ENCODE assay signal across 18 cellular contexts in the genomic region with DNA sequence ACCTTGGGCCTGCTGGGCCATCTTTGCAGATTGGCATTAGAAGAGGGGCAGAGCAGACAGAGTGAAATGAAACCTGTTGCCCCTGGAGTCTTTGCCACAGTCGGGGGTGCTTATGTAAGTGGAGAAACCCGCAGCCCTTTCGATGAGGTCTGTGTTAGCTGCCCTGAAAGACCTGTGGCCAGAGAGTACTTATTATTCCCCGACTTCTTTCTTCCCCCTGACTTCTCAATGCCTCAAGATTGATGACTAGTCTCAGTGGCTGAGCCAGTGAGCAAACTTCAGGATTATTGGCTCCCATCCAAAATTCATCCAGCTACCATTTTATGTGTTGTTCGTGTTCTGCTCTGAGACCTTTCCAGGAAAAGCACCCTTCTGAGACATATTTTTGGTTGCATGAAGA. TPM values are rescaled to one million over a fixed set of nuclear protein-coding genes. Genes with fewer than 3 reads are reported as not detected.
DNase-seq lines count a peak whose midpoint lies in the region; ATAC-seq, FAIRE-seq and TF ChIP-seq lines count a peak whose summit lies in the region.
"Had no signal": no experiment of that assay in that cellular context is flagged by ENCODE, and none has a peak within 500 bp of the region (broad histone marks: within the 10 kb centered on the region; RNA-seq: fewer than 3 reads in every experiment).

No MANE protein-coding gene starts in this region.

- WGBS in pancreas, 2 donors: 50 to 51% methylated on average over 5 of the region's 5 CpGs

- no peaks in the 10 kb centered on the region for H3K9me3 ChIP-seq in BLaER1 treated with 17β-estradiol and CSF1 and Interleukin-3, amounts not matched to agents 10 nM and 100 nM (replicated peaks in 1 of 11)
- no peaks in the 10 kb centered on the region for H3K9me3 ChIP-seq in pancreas
- H3K9me3 ChIP-seq: Caco-2, MG63 had no signal

- no peaks in the 10 kb centered on the region for H4K20me1 ChIP-seq in BLaER1 treated with 17β-estradiol and CSF1 and Interleukin-3, amounts not matched to agents 10 nM and 100 nM

- ATAC-seq in pancreas: no peak
- ATAC-seq: SK-N-SH treated with all-trans-retinoic acid at 6 μM for 48 hours had no signal

- H3K27ac ChIP-seq in BLaER1 treated with 17β-estradiol and CSF1 and Interleukin-3, amounts not matched to agents 10 nM and 100 nM: no peak overlapping the region
- peak overlapping the region; percentile 56 for H3K27ac ChIP-seq in cingulate gyrus (ENCODE audit: low read depth, low read length)
- H3K27ac ChIP-seq in pancreas: no peak overlapping the region

- TF ChIP-seq CTCF in pancreas (IDR thresholded peaks at IDR 0.05): no peak

- DNase-seq in NCI-H2227 treated with DMSO at 0.1 percent for 48 hours (lab: John Stamatoyannopoulos, UW) (peak; percentile 8), renal cortical epithelial cell (ENCODE audit: low read depth) (peak; percentile 58), pancreas (no peak), NCI-H510A treated with DMSO at 0.1 percent for 48 hours (lab: John Stamatoyannopoulos, UW) (no peak), GM19239 (ENCODE audit: insufficient read length, low spot score) (no peak)
- DNase-seq: Caco-2; CD4-positive, CD25-positive, alpha-beta regulatory T cell; HCEC 1CT; MG63; NCI-H1092; NCI-H1694; NCI-H2107; NCI-H446 treated with DMSO at 0.1 percent for 48 hours; NCI-H774; SHP77 had no signal

- no peak overlapping the region for H3K4me3 ChIP-seq in BLaER1 treated with 17β-estradiol and CSF1 and Interleukin-3, amounts not matched to agents 10 nM and 100 nM
- H3K4me3 ChIP-seq in pancreas: no peak overlapping the region
- H3K4me3 ChIP-seq: MG63 had no signal

- H3K36me3 ChIP-seq in BLaER1 treated with 17β-estradiol and CSF1 and Interleukin-3, amounts not matched to agents 10 nM and 100 nM: no peaks in the 10 kb centered on the region
- H3K36me3 ChIP-seq in pancreas: no peaks in the 10 kb centered on the region
- H3K36me3 ChIP-seq: MG63 had no signal

- no peak overlapping the region for H3K9ac ChIP-seq in BLaER1 treated with 17β-estradiol and CSF1 and Interleukin-3, amounts not matched to agents 10 nM and 100 nM

- intact Hi-C loops in pancreas (cut with DNase I): no loop called here

- H3K4me2 ChIP-seq in BLaER1 treated with 17β-estradiol and CSF1 and Interleukin-3, amounts not matched to agents 10 nM and 100 nM: peak overlapping the region in 8 of 11 experiments; percentile 19 to 70 (median 50); a peak in 16 of 22 replicates

- FAIRE-seq in pancreas (lab: Jason Lieb, UNC): no peak
- no peak for FAIRE-seq in GM19239 (lab: Jason Lieb, UNC)

- no peaks in the 10 kb centered on the region for H3K27me3 ChIP-seq in BLaER1 treated with 17β-estradiol and CSF1 and Interleukin-3, amounts not matched to agents 10 nM and 100 nM
- H3K27me3 ChIP-seq in pancreas: no peaks in the 10 kb centered on the region
- H3K27me3 ChIP-seq: MG63 had no signal

- H3K4me1 ChIP-seq in BLaER1 treated with 17β-estradiol and CSF1 and Interleukin-3, amounts not matched to agents 10 nM and 100 nM: peaks cover 0 to 30% (median 20%) of the 10 kb centered on the region in 10 experiments; a peak in 13 of 20 replicates
- H3K4me1 ChIP-seq in pancreas: no peaks in the 10 kb centered on the region
- H3K4me1 ChIP-seq: Caco-2 had no signal

RNA-seq across cellular contexts. Expression of gene NTRK2, which starts 7.6 kb away (rescaled TPM):
- total RNA-seq in renal cortical epithelial cell: 0.35 and 9.8 TPM in 2 replicates
- 10 to 100 TPM in 5 of 6 donors, 1 to 10 TPM in 1; 6.0 to 31.4 (median 19.7) TPM for total RNA-seq in pancreas
- polyA plus RNA-seq in pancreas: 10 to 100 TPM in 1 of 2 donors, 1 to 10 TPM in 1; 6.6 to 11.3 TPM
- total RNA-seq: Caco-2 had no signal

Comparison
In these comparisons a context has a peak if more than half of its experiments do, and no peak if none do; other contexts are left out.
1. DNase-seq: peak in NCI-H2227 treated with DMSO at 0.1 percent for 48 hours (single experiment) and renal cortical epithelial cell (single experiment); none in pancreas (0 of 6), NCI-H510A treated with DMSO at 0.1 percent for 48 hours (single experiment) and GM19239 (single experiment).